8 cellular contexts compared by ENCODE assay signal in the genomic region with DNA sequence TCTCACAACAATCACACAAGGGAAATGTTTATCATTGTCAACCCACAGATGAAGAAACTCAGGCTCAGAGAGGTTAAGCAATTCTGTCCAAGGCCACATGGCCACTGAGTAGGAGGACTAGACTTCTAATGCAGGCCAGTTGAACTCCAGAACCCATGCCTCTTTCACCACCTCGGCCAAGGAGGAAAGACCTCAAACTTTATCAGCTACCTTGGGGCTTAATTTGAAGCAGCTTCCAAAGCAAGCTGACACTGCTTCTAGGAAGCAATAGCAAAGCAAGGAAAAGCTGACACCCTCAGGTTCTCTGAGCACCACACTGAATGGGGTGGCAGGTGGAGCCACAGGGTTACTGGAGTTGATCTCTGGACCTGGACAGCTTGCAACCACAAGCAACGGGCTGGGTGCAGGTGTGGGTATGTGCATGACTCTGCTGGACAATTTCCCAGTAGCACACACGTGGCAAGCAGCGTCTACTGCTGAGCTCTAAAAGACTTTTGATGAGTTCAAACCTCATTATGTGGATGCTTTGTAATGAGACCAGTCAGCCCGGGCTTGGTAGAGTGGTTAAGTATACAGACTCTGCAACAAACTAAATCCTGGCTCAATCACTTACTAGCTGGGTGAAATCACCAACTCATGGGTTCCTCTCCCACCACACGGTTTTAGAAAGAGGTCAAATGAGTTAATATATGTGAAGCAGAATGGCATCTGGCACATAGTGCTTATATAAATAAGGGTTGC. TPM values are rescaled to one million over a fixed set of nuclear protein-coding genes. Genes with fewer than 3 reads are reported as not detected.
DNase-seq lines count a peak whose midpoint lies in the region; ATAC-seq and TF ChIP-seq lines count a peak whose summit lies in the region.

No MANE protein-coding gene starts in this region.

- H3K4me1 ChIP-seq in DOHH2 (ENCODE audit: control insufficient read depth, low read length) = peaks cover 23% of the 10 kb centered on the region
- peaks cover 4% of the 10 kb centered on the region in 2 donors for H3K4me1 ChIP-seq in breast epithelium
- no peaks in the 10 kb centered on the region for H3K4me1 ChIP-seq in Karpas-422 (ENCODE audit: low read length)
- H3K4me1 ChIP-seq in trophoblast cell (ENCODE audit: control insufficient read depth in 1 of 2, insufficient read depth in 2 of 2, low read length in 2 of 2) = no peaks in the 10 kb centered on the region

- no peaks in the 10 kb centered on the region for H3K27me3 ChIP-seq in DOHH2 (ENCODE audit: control insufficient read depth, low read length)
- no peaks in the 10 kb centered on the region for H3K27me3 ChIP-seq in breast epithelium
- no peaks in the 10 kb centered on the region for H3K27me3 ChIP-seq in Karpas-422 (ENCODE audit: low read length)
- no peaks in the 10 kb centered on the region for H3K27me3 ChIP-seq in trophoblast cell (ENCODE audit: insufficient read depth, low read length)

- H3K27me3 Mint-ChIP-seq in naive thymus-derived CD8-positive, alpha-beta T cell = no peaks in the 10 kb centered on the region

- H4K20me1 ChIP-seq in DOHH2 (ENCODE audit: control insufficient read depth, insufficient read depth, low read depth, low read length) (no peaks in the 10 kb centered on the region), Karpas-422 (ENCODE audit: insufficient read depth, low read depth, low read length) (no peaks in the 10 kb centered on the region)

- peaks cover 0 to 13% (median 0%) of the 10 kb centered on the region in 3 donors for H3K36me3 Mint-ChIP-seq in naive thymus-derived CD8-positive, alpha-beta T cell

- H3K9me2 ChIP-seq in DOHH2 (replicated peaks; ENCODE audit: control insufficient read depth, low read length) (no peaks in the 10 kb centered on the region), Karpas-422 (replicated peaks; ENCODE audit: insufficient read depth, low read length) (no peaks in the 10 kb centered on the region)

- TF ChIP-seq CTCF in DOHH2 (IDR thresholded peaks at IDR 0.05; ENCODE audit: low read depth, low read length, poor library complexity, severe bottlenecking) (no peak), breast epithelium (IDR thresholded peaks at IDR 0.05) (no peak)

- no peak overlapping the region for H3K14ac ChIP-seq in trophoblast cell (ENCODE audit: low read length)

- H3K27ac ChIP-seq in DOHH2 (ENCODE audit: low read depth, low read length) (no peak overlapping the region), breast epithelium (peak overlapping the region; percentile 65 to 70), Karpas-422 (ENCODE audit: low read length) (no peak overlapping the region), trophoblast cell (ENCODE audit: low read depth, low read length) (no peak overlapping the region)

- H4K12ac ChIP-seq in trophoblast cell (ENCODE audit: low read depth, low read length) = no peak overlapping the region

- H2AFZ ChIP-seq in Karpas-422 (ENCODE audit: low read length) (no peak overlapping the region), trophoblast cell (ENCODE audit: insufficient read depth, low read length, poor library complexity) (no peak overlapping the region)

- no peak for TF ChIP-seq POLR2A in breast epithelium (IDR thresholded peaks at IDR 0.05)

- no peak overlapping the region for H2AK5ac ChIP-seq in trophoblast cell (ENCODE audit: low read length)

- H3K79me2 ChIP-seq in DOHH2 (ENCODE audit: control insufficient read depth, low read length) = no peaks in the 10 kb centered on the region
- H3K79me2 ChIP-seq in Karpas-422 (ENCODE audit: low read length) = no peaks in the 10 kb centered on the region
- no peaks in the 10 kb centered on the region for H3K79me2 ChIP-seq in trophoblast cell (ENCODE audit: control insufficient read depth, insufficient read depth, low read length, poor library complexity)

- no peak overlapping the region for H3K9ac ChIP-seq in Karpas-422 (ENCODE audit: low read length)
- no peak overlapping the region for H3K9ac ChIP-seq in trophoblast cell (ENCODE audit: low read length)

- no peak overlapping the region for H2BK12ac ChIP-seq in trophoblast cell (ENCODE audit: low read length)

- H3K4me2 ChIP-seq in DOHH2 (ENCODE audit: low read length) (peak overlapping the region; percentile 32), Karpas-422 (ENCODE audit: low read depth, low read length, poor library complexity, severe bottlenecking) (no peak overlapping the region), trophoblast cell (ENCODE audit: low read length) (no peak overlapping the region)

- H3K36me3 ChIP-seq in DOHH2 (ENCODE audit: control insufficient read depth, low read length) = no peaks in the 10 kb centered on the region
- H3K36me3 ChIP-seq in breast epithelium = no peaks in the 10 kb centered on the region
- no peaks in the 10 kb centered on the region for H3K36me3 ChIP-seq in Karpas-422 (ENCODE audit: insufficient read depth, low read length)
- H3K36me3 ChIP-seq in trophoblast cell (ENCODE audit: control insufficient read depth in 1 of 2, insufficient read depth in 2 of 2, low read length in 2 of 2) = no peaks in the 10 kb centered on the region

- H3K4ac ChIP-seq in trophoblast cell (ENCODE audit: low read depth, low read length) = no peak overlapping the region

- peak; percentile 15 for ATAC-seq in HG03439 (IDR thresholded peaks at IDR 0.05; ENCODE audit: unreplicated experiment)
- ATAC-seq in naive thymus-derived CD8-positive, alpha-beta T cell = peak in 1 of 2 donors; percentile 39
- ATAC-seq in stimulated activated naive CD8-positive, alpha-beta T cell treated with anti-CD3 and anti-CD28 coated beads, Interleukin-15, Interleukin-2, amounts not matched to agents 100 U/mL and 50 U/mL, for 24 hours = no peak

- no peaks in the 10 kb centered on the region for H3K9me3 ChIP-seq in DOHH2 (ENCODE audit: control insufficient read depth, insufficient read depth, low read length)
- no peaks in the 10 kb centered on the region for H3K9me3 ChIP-seq in breast epithelium
- no peaks in the 10 kb centered on the region for H3K9me3 ChIP-seq in Karpas-422 (ENCODE audit: low read length)
- H3K9me3 ChIP-seq in trophoblast cell (ENCODE audit: insufficient read depth, low read depth, low read length) = peaks cover 1% of the 10 kb centered on the region

- H3K9me3 Mint-ChIP-seq in naive thymus-derived CD8-positive, alpha-beta T cell = no peaks in the 10 kb centered on the region

- peaks cover 6 to 35% (median 25%) of the 10 kb centered on the region in 4 donors for H3K4me1 Mint-ChIP-seq in naive thymus-derived CD8-positive, alpha-beta T cell

- H3K4me3 ChIP-seq in DOHH2 (ENCODE audit: low read length) = no peak overlapping the region
- H3K4me3 ChIP-seq in breast epithelium = no peak overlapping the region
- no peak overlapping the region for H3K4me3 ChIP-seq in Karpas-422 (ENCODE audit: low read length)
- no peak overlapping the region for H3K4me3 ChIP-seq in trophoblast cell (ENCODE audit: low read depth, low read length)

- no peak overlapping the region for H4K91ac ChIP-seq in trophoblast cell (ENCODE audit: low read depth, low read length)

- H2BK5ac ChIP-seq in trophoblast cell (ENCODE audit: low read depth, low read length, poor library complexity) = no peak overlapping the region

- H3K23ac ChIP-seq in trophoblast cell (ENCODE audit: low read length) = no peak overlapping the region

- no CpG with 5 or more reads among the region's 6 CpGs for WGBS in trophoblast cell (ENCODE audit: extremely low coverage, insufficient coverage, insufficient read length)

- H3K18ac ChIP-seq in trophoblast cell (ENCODE audit: low read length) = no peak overlapping the region

- peak overlapping the region in 9 of 10 donors; percentile 13 to 86 (median 76) for H3K27ac Mint-ChIP-seq in naive thymus-derived CD8-positive, alpha-beta T cell

- H3K4me3 Mint-ChIP-seq in naive thymus-derived CD8-positive, alpha-beta T cell = no peak overlapping the region

- no peak overlapping the region for H2BK120ac ChIP-seq in trophoblast cell (ENCODE audit: insufficient read depth, low read length, poor library complexity)

- DNase-seq in breast epithelium (ENCODE audit: low spot score in 2 of 2) (peak in 1 of 2 donors; percentile 48), Karpas-422 (no peak), NCI-H1092 (lab: John Stamatoyannopoulos, UW) (no peak), trophoblast cell (no peak)
- no peak for DNase-seq in naive thymus-derived CD8-positive, alpha-beta T cell
- no peak for DNase-seq in stimulated activated naive CD8-positive, alpha-beta T cell treated with anti-CD3 and anti-CD28 coated beads, Interleukin-15, Interleukin-2, amounts not matched to agents 100 U/mL and 50 U/mL, for 24 hours

- intact Hi-C loops in breast epithelium (cut with DNase I; ENCODE audit: low total_unique reads) = no loop called here

- no peak overlapping the region for H4K8ac ChIP-seq in trophoblast cell (ENCODE audit: low read depth, low read length)

- H3F3A ChIP-seq in DOHH2 (ENCODE audit: control insufficient read depth, insufficient read depth) = peaks cover 13% of the 10 kb centered on the region; the same call in 1 of the 2 replicates

- POLR2A ChIA-PET in naive thymus-derived CD8-positive, alpha-beta T cell (lab: Charles Lee) = interaction anchor here (0.5 to 2.6 kb wide), 8 partner anchors 23 to 653 kb away, joined by 3 to 15 read pairs (median 4); a partner anchor contains a TSS

- no peaks in the 10 kb centered on the region for H3K79me1 ChIP-seq in trophoblast cell (ENCODE audit: low read length)

RNA-seq across cellular contexts. Expression of a gene that starts 23.1 kb away (rescaled TPM):
- 100 to 1,000 TPM; 270 to 573 (median 300) TPM for total RNA-seq in breast epithelium
- 100 to 1,000 TPM; 385 to 388 TPM for total RNA-seq in naive thymus-derived CD8-positive, alpha-beta T cell
- polyA plus RNA-seq in naive thymus-derived CD8-positive, alpha-beta T cell = 10 to 100 TPM; 52.9 to 57.0 (median 54.9) TPM
- 174 and 221 TPM in 2 replicates for total RNA-seq in Karpas-422 (2014; rRNA removed; shearing (Covaris generic); ENCODE audit: low replicate concordance)
- polyA plus RNA-seq in trophoblast cell (2013) = 56.5 and 56.9 TPM in 2 replicates

Comparison
In these comparisons a context has a peak if more than half of its experiments do, and no peak if none do; other contexts are left out.
1. H3K27ac ChIP-seq: peak in breast epithelium (2 of 2); none in DOHH2 (single experiment), Karpas-422 (single experiment) and trophoblast cell (single experiment).